Comparison of ENCODE assay signal across 8 cellular contexts in the genomic region with DNA sequence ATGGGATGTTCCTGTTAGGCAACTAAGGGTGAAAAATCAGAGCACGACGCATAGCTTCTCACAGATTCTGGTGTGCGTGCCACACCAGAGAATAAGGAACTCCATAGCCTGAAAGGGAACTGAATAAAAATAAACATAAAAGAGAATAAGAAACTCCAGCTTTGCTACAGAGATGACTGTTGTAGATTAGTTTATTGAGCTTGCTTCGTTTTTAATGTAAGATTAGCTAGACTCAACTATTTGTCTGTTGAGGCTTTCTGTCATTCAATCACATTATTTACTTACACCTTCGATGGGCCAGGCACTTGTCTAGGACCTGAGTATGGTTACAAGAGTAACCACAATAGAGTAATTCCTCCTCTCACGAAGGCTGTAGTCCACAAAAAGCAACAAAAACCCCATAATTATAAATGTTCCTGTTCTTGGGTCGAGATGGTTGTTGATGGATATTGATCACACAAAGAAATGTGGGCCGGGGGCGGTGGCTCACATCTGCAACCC. TPM values are rescaled to one million over a fixed set of nuclear protein-coding genes. Genes with fewer than 3 reads are reported as not detected.
DNase-seq lines count a peak whose midpoint lies in the region; ATAC-seq and TF ChIP-seq lines count a peak whose summit lies in the region.

No MANE protein-coding gene starts in this region.

- H3K27me3 Mint-ChIP-seq in activated CD8-positive, alpha-beta memory T cell treated with anti-CD3 and anti-CD28 coated beads, Interleukin-2, amount 10 ng/mL, durations not matched to agents 7 days and 5 days = no peaks in the 10 kb centered on the region
- H3K27me3 Mint-ChIP-seq in WTC11 (ENCODE audit: low read depth) (no peaks in the 10 kb centered on the region), immature natural killer cell (ENCODE audit: low read depth in 3 of 3) (peaks cover 0 to 7% (median 5%) of the 10 kb centered on the region in 3 donors)

- TF ChIP-seq CTCF in WTC11 (IDR thresholded peaks at IDR 0.05) (no peak), thoracic aorta (IDR thresholded peaks at IDR 0.05) (no peak)

- POLR2A ChIA-PET in WTC11 (lab: Charles Lee) = interaction anchor here (0.7 to 2.4 kb wide), 11 partner anchors 9 to 864 kb away, joined by 3 to 46 read pairs (median 6); a partner anchor contains a TSS

- H3K4me1 Mint-ChIP-seq in activated CD8-positive, alpha-beta memory T cell treated with anti-CD3 and anti-CD28 coated beads, Interleukin-2, amount 10 ng/mL, durations not matched to agents 7 days and 5 days = peaks cover 34% of the 10 kb centered on the region
- H3K4me1 Mint-ChIP-seq in WTC11 (peaks cover 20% of the 10 kb centered on the region), immature natural killer cell (peaks cover 33 to 37% of the 10 kb centered on the region in 2 donors)

- H3K27ac Mint-ChIP-seq in activated CD8-positive, alpha-beta memory T cell treated with anti-CD3 and anti-CD28 coated beads, Interleukin-2, amount 10 ng/mL, durations not matched to agents 7 days and 5 days = peak overlapping the region; percentile 99
- H3K27ac Mint-ChIP-seq in WTC11 = peak overlapping the region; percentile 99
- H3K27ac Mint-ChIP-seq in immature natural killer cell = peak overlapping the region; percentile 89 to 99 (median 94)

- ATAC-seq in activated CD8-positive, alpha-beta memory T cell treated with anti-CD3 and anti-CD28 coated beads, Interleukin-2, amount 10 ng/mL, durations not matched to agents 7 days and 5 days = no peak
- ATAC-seq in WTC11 (no peak), thoracic aorta (ENCODE audit: insufficient number of reproducible peaks, low FRiP score, low read depth) (no peak)

- no peaks in the 10 kb centered on the region for H3K9me3 ChIP-seq in thoracic aorta

- DNase-seq in activated CD8-positive, alpha-beta memory T cell treated with anti-CD3 and anti-CD28 coated beads, Interleukin-2, amount 10 ng/mL, durations not matched to agents 7 days and 5 days = no peak
- no peak for DNase-seq in activated CD8-positive, alpha-beta memory T cell treated with anti-CD3 and anti-CD28 coated beads, Interleukin-2, amount 50 U/mL, for 4 hours
- DNase-seq in WTC11 (ENCODE audit: low spot score) (no peak), immature natural killer cell (no peak), thoracic aorta (ENCODE audit: low spot score) (no peak), HuH-7.5 (ENCODE audit: low spot score) (no peak), DMS79 (lab: John Stamatoyannopoulos, UW) (no peak), nucleus accumbens (lab: John Stamatoyannopoulos, UW) (no peak)

- H3K9me3 Mint-ChIP-seq in activated CD8-positive, alpha-beta memory T cell treated with anti-CD3 and anti-CD28 coated beads, Interleukin-2, amount 10 ng/mL, durations not matched to agents 7 days and 5 days (ENCODE audit: low read depth) = no peaks in the 10 kb centered on the region
- H3K9me3 Mint-ChIP-seq in WTC11 = no peaks in the 10 kb centered on the region
- H3K9me3 Mint-ChIP-seq in immature natural killer cell = no peaks in the 10 kb centered on the region

- H3K36me3 Mint-ChIP-seq in activated CD8-positive, alpha-beta memory T cell treated with anti-CD3 and anti-CD28 coated beads, Interleukin-2, amount 10 ng/mL, durations not matched to agents 7 days and 5 days = peaks cover 40% of the 10 kb centered on the region
- H3K36me3 Mint-ChIP-seq in WTC11 (peaks cover 29% of the 10 kb centered on the region), immature natural killer cell (peaks cover 9 to 17% (median 16%) of the 10 kb centered on the region in 3 donors)

- H3K4me3 Mint-ChIP-seq in activated CD8-positive, alpha-beta memory T cell treated with anti-CD3 and anti-CD28 coated beads, Interleukin-2, amount 10 ng/mL, durations not matched to agents 7 days and 5 days = peak overlapping the region; percentile 97
- H3K4me3 Mint-ChIP-seq in WTC11 = peak overlapping the region; percentile 88
- H3K4me3 Mint-ChIP-seq in immature natural killer cell = peak overlapping the region; percentile 89 to 97 (median 92)

- CTCF ChIA-PET in activated CD8-positive, alpha-beta memory T cell treated with anti-CD3 and anti-CD28 coated beads, Interleukin-2, amount 10 ng/mL, durations not matched to agents 7 days and 5 days (lab: Charles Lee) = interaction anchor here (0.7 to 4.2 kb wide), 11 partner anchors 9 to 166 kb away, joined by 3 to 22 read pairs (median 8); a partner anchor contains a TSS
- CTCF ChIA-PET in WTC11 (lab: Charles Lee) = interaction anchor here (1.1 to 2.1 kb wide), 3 partner anchors 30 to 195 kb away, joined by 3 to 18 read pairs (median 9); no protein-coding TSS in a partner anchor

- H3K27me3 ChIP-seq in thoracic aorta (replicated peaks; ENCODE audit: insufficient read depth) = no peaks in the 10 kb centered on the region

- H3K4me3 ChIP-seq in thoracic aorta = peak overlapping the region; percentile 91

- peaks cover 16% of the 10 kb centered on the region for H3K36me3 ChIP-seq in thoracic aorta

- H3K27ac ChIP-seq in thoracic aorta = peak overlapping the region; percentile 94 to 96

- H3K4me1 ChIP-seq in thoracic aorta (ENCODE audit: control insufficient read depth in 1 of 2, low read depth in 2 of 2) = peaks cover 8 to 35% of the 10 kb centered on the region in 2 donors

TF ChIP-seq in WTC11, 78 proteins besides CTCF, POLR2A, EP300 and RAD21 (continues in another document):
- TF ChIP-seq ZNF232 (CRISPR knock-in tag; IDR thresholded peaks at IDR 0.05) = no peak
- TF ChIP-seq, protein P1, sequence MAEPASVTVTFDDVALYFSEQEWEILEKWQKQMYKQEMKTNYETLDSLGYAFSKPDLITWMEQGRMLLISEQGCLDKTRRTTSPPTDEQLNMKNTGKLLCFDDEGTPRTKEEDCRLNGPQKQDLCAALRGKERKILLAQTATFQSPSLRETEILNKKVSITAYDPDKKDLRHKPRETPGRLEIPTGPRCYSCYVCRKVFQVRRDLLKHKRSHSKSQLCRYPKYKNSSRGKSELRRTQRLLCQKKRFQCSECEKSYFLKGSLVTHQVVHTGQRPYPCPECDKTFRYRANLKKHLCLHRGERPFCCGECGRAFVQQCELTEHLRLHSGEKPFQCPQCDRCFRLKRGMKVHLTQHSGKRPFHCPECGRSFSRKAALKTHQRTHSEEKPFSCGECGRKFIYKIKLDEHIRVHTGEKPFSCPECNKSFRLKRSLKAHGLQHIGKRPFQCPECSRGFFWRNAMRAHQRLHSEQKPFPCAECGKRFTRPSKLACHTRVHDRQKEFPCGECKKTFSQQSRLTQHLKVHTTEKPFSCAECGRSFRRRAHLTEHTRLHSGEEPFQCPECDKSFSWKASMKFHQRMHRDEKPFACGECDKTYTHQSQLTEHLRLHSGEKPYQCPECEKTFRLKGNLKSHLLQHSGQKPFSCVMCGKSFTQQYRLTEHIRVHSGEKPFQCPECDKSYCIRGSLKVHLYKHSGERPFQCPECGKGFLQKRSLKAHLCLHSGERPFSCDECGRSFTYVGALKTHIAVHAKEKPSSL (CRISPR knock-in tag; conservative IDR thresholded peaks at IDR 0.05) = no peak
- TF ChIP-seq NFATC4 (CRISPR knock-in tag; IDR thresholded peaks at IDR 0.05) = no peak
- TF ChIP-seq ETV6 (CRISPR knock-in tag; IDR thresholded peaks at IDR 0.05) = no peak
- TF ChIP-seq CBFB (CRISPR knock-in tag; IDR thresholded peaks at IDR 0.05; ENCODE audit: low read depth) = no peak
- no peak for TF ChIP-seq ZNF138 (CRISPR knock-in tag; conservative IDR thresholded peaks at IDR 0.05)
- TF ChIP-seq, protein P2, sequence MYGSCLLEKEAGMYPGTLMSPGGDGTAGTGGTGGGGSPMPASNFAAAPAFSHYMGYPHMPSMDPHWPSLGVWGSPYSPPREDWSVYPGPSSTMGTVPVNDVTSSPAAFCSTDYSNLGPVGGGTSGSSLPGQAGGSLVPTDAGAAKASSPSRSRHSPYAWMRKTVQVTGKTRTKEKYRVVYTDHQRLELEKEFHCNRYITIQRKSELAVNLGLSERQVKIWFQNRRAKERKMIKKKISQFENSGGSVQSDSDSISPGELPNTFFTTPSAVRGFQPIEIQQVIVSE (CRISPR knock-in tag; IDR thresholded peaks at IDR 0.05; ENCODE audit: borderline replicate concordance) = no peak
- no peak for TF ChIP-seq ZNF396 (CRISPR knock-in tag; IDR thresholded peaks at IDR 0.05; ENCODE audit: borderline replicate concordance)
- TF ChIP-seq HMGA2 (CRISPR knock-in tag; IDR thresholded peaks at IDR 0.05) = no peak
- no peak for TF ChIP-seq ESRRA (CRISPR knock-in tag; IDR thresholded peaks at IDR 0.05; ENCODE audit: borderline replicate concordance)
- TF ChIP-seq, protein P3, sequence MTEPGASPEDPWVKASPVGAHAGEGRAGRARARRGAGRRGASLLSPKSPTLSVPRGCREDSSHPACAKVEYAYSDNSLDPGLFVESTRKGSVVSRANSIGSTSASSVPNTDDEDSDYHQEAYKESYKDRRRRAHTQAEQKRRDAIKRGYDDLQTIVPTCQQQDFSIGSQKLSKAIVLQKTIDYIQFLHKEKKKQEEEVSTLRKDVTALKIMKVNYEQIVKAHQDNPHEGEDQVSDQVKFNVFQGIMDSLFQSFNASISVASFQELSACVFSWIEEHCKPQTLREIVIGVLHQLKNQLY (CRISPR knock-in tag; IDR thresholded peaks at IDR 0.05) = no peak
- TF ChIP-seq, protein P4, sequence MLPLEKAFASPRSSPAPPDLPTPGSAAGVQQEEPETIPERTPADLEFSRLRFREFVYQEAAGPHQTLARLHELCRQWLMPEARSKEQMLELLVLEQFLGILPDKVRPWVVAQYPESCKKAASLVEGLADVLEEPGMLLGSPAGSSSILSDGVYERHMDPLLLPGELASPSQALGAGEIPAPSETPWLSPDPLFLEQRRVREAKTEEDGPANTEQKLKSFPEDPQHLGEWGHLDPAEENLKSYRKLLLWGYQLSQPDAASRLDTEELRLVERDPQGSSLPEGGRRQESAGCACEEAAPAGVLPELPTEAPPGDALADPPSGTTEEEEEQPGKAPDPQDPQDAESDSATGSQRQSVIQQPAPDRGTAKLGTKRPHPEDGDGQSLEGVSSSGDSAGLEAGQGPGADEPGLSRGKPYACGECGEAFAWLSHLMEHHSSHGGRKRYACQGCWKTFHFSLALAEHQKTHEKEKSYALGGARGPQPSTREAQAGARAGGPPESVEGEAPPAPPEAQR (CRISPR knock-in tag; IDR thresholded peaks at IDR 0.05) = no peak

RNA-seq across cellular contexts. Expression of a gene that starts 0.8 kb away (rescaled TPM):
- total RNA-seq in activated CD8-positive, alpha-beta memory T cell treated with anti-CD3 and anti-CD28 coated beads, Interleukin-2, amount 10 ng/mL, durations not matched to agents 7 days and 5 days = 10 to 100 TPM; 45.2 to 45.3 TPM
- total RNA-seq in WTC11 (2021) (24.3 to 28.4 TPM (median 25.7 TPM) in 3 replicates), thoracic aorta (10 to 100 TPM; 16.2 to 33.4 TPM)
- polyA plus RNA-seq in immature natural killer cell = 10 to 100 TPM in 1 of 3 donors, 1 to 10 TPM in 2; 2.4 to 13.2 (median 5.6) TPM

RNA-seq across cellular contexts. Expression of a gene that starts 25.2 kb away (rescaled TPM):
- total RNA-seq in activated CD8-positive, alpha-beta memory T cell treated with anti-CD3 and anti-CD28 coated beads, Interleukin-2, amount 10 ng/mL, durations not matched to agents 7 days and 5 days = 100 to 1,000 TPM; 102 to 113 TPM
- total RNA-seq in WTC11 (2021) = 78.3 to 93.1 TPM (median 82.4 TPM) in 3 replicates
- polyA plus RNA-seq in immature natural killer cell = 10 to 100 TPM; 13.0 to 50.7 (median 14.1) TPM
- 10 to 100 TPM; 71.5 to 97.6 TPM for total RNA-seq in thoracic aorta

RNA-seq across cellular contexts. Expression of a gene that starts 25.5 kb away (rescaled TPM):
- total RNA-seq in activated CD8-positive, alpha-beta memory T cell treated with anti-CD3 and anti-CD28 coated beads, Interleukin-2, amount 10 ng/mL, durations not matched to agents 7 days and 5 days = 100 to 1,000 TPM; 129 to 200 TPM
- 78.3 to 85.1 TPM (median 83.4 TPM) in 3 replicates for total RNA-seq in WTC11 (2021)
- polyA plus RNA-seq in immature natural killer cell = 1 to 10 TPM; 1.1 to 3.3 (median 1.4) TPM
- total RNA-seq in thoracic aorta = 10 to 100 TPM; 11.4 to 24.4 TPM
